ENCODE assay signal across 8 cellular contexts in genomic region chr20:41004561-41005360, GRCh38. TPM values are rescaled to one million over a fixed set of nuclear protein-coding genes. Genes with fewer than 3 reads are reported as not detected.
A peak's percentile ranks its signal among the peaks of the same experiment; 100 is the strongest.
DNase-seq lines count a peak whose midpoint lies in the region; ATAC-seq and TF ChIP-seq lines count a peak whose summit lies in the region.

No MANE protein-coding gene starts in this region.

- no TSS peak for BruUV-seq in HCT116 (replicated peaks; lab: Mats Ljungman, UMichigan)

- no peak overlapping the region for H2AFZ ChIP-seq in HCT116 (ENCODE audit: low read depth, low read length, poor library complexity, severe bottlenecking)

- no peak for TF ChIP-seq RAD21 in HCT116 (IDR thresholded peaks at IDR 0.05; ENCODE audit: low read depth)

- no peak for DNase-seq in HCT116 (ENCODE audit: low read depth, low spot score)
- DNase-seq in SHP77 treated with DMSO at 0.1 percent for 48 hours (lab: John Stamatoyannopoulos, UW), result peak; percentile 9
- no peak for DNase-seq in esophagus squamous epithelium (lab: John Stamatoyannopoulos, UW)
- DNase-seq in skeletal muscle cell (ENCODE audit: low read depth), result peak; percentile 49
- no peak for DNase-seq in GM10266 (ENCODE audit: extremely low spot score)

- peak overlapping the region; percentile 72 for H3K9ac ChIP-seq in HCT116 (ENCODE audit: low read length)

- WGBS in esophagus squamous epithelium, 2 donors, result 40 to 87% methylated on average over 3 to 5 of the region's 8 CpGs

- H3K4me3 ChIP-seq in HCT116 (replicated peaks in 1 of 2; ENCODE audit: low read depth in 1 of 2, low read length in 2 of 2) (peak overlapping the region in 1 of 2 experiments; percentile 49; a peak in 2 of 4 replicates), esophagus squamous epithelium (peak overlapping the region in 1 of 4 donors; percentile 1), skeletal muscle cell (ENCODE audit: low read depth, low read length) (peak overlapping the region; percentile 6)

- H4K20me1 ChIP-seq in HCT116 (ENCODE audit: insufficient read depth), result no peaks in the 10 kb centered on the region

- H3K36me3 ChIP-seq in HCT116 (ENCODE audit: control insufficient read depth in 1 of 2, insufficient read depth in 2 of 2, low read length in 2 of 2) (no peaks in the 10 kb centered on the region), esophagus squamous epithelium (no peaks in the 10 kb centered on the region)

- peak overlapping the region; percentile 78 for H3K4me2 ChIP-seq in HCT116 (ENCODE audit: low read length)

- intact Hi-C loops in HCT116 (cut with micrococcal nuclease), result no loop called here
- intact Hi-C loops in esophagus squamous epithelium (cut with DNase I), result no loop called here

- H3K4me1 ChIP-seq in HCT116 (ENCODE audit: control insufficient read depth in 1 of 2, insufficient read depth in 2 of 2, low read length in 2 of 2), result peaks cover 72 to 89% of the 10 kb centered on the region in 2 experiments
- H3K4me1 ChIP-seq in esophagus squamous epithelium, result peaks cover 39 to 64% (median 41%) of the 10 kb centered on the region in 3 donors

- CTCF ChIA-PET in HCT116 (lab: Charles Lee), result interaction anchor here (2.4 kb wide), 1 partner anchor 14 kb away, joined by 9 read pairs; no protein-coding TSS in a partner anchor

- RAD21 ChIA-PET in HCT116 (lab: Charles Lee; ENCODE audit: low non-redundant PET in 1 of 2, low total read pairs in 2 of 2, uncharacterized antibody in 2 of 2, unreplicated experiment in 2 of 2), result interaction anchor here in 1 of 2 experiments (0.8 kb wide), 1 partner anchor 14 kb away, joined by 3 read pairs; no protein-coding TSS in a partner anchor

- no peaks in the 10 kb centered on the region for H3K9me2 ChIP-seq in HCT116 (ENCODE audit: insufficient read depth)

- POLR2A ChIA-PET in HCT116 (lab: Charles Lee), result interaction anchor here (1.2 to 2.5 kb wide), 2 partner anchors 13 kb away, joined by 5 to 16 read pairs; no protein-coding TSS in a partner anchor

- ATAC-seq in HCT116 (no peak), HG03460 (IDR thresholded peaks at IDR 0.05; ENCODE audit: unreplicated experiment) (no peak), HG03521 (IDR thresholded peaks at IDR 0.05; ENCODE audit: unreplicated experiment) (no peak), GM21360 (IDR thresholded peaks at IDR 0.05; ENCODE audit: unreplicated experiment) (no peak)

- H3K79me2 ChIP-seq in HCT116 (ENCODE audit: insufficient read depth, low read length), result no peaks in the 10 kb centered on the region

- H3K27ac ChIP-seq in HCT116 (ENCODE audit: low read depth, low read length) (peak overlapping the region; percentile 100), esophagus squamous epithelium (peak overlapping the region; percentile 90 to 97 (median 95))

- H3K27me3 ChIP-seq in HCT116 (ENCODE audit: insufficient read depth, low read length), result no peaks in the 10 kb centered on the region
- no peaks in the 10 kb centered on the region for H3K27me3 ChIP-seq in esophagus squamous epithelium

- no peak for TF ChIP-seq CTCF in HCT116 (IDR thresholded peaks at IDR 0.05 in 2 of 3, conservative IDR thresholded peaks at IDR 0.05 in 1 of 3; ENCODE audit: borderline replicate concordance in 1 of 3, insufficient read depth in 1 of 3, low read depth in 2 of 3, low read length in 2 of 3)
- no peak for TF ChIP-seq CTCF in esophagus squamous epithelium (IDR thresholded peaks at IDR 0.05)
- TF ChIP-seq CTCF in GM10266 (IDR thresholded peaks at IDR 0.05; ENCODE audit: control insufficient read depth, insufficient read depth, low read depth, missing control alignments), result no peak

- TF ChIP-seq POLR2A in HCT116 (IDR thresholded peaks at IDR 0.05; ENCODE audit: borderline replicate concordance, extremely low read depth, insufficient read depth, insufficient read length) (peak; percentile 17), esophagus squamous epithelium (IDR thresholded peaks at IDR 0.05) (no peak)

- H3K9me3 ChIP-seq in HCT116 (ENCODE audit: control insufficient read depth in 1 of 2, insufficient read depth in 1 of 2, low read depth in 1 of 2, low read length in 2 of 2) (peaks cover 0 to 10% of the 10 kb centered on the region in 2 experiments; a peak in 1 of 4 replicates), esophagus squamous epithelium (no peaks in the 10 kb centered on the region)

TF ChIP-seq in HCT116, 20 proteins besides CTCF, POLR2A, EP300 and RAD21:
- no peak for TF ChIP-seq FOSL1 (IDR thresholded peaks at IDR 0.05; ENCODE audit: low read depth)
- no peak for TF ChIP-seq ELF1 (IDR thresholded peaks at IDR 0.05; ENCODE audit: borderline replicate concordance, low read depth)
- peak; percentile 49; the same call in 1 of the 2 replicates for TF ChIP-seq POLR2AphosphoS5 (IDR thresholded peaks at IDR 0.05; ENCODE audit: low read depth, low read length)
- no peak for TF ChIP-seq ATF3 (IDR thresholded peaks at IDR 0.05)
- no peak for TF ChIP-seq YY1 (IDR thresholded peaks at IDR 0.05; ENCODE audit: extremely low read depth, insufficient replicate concordance, low read depth, low read length)
- TF ChIP-seq JUND (IDR thresholded peaks at IDR 0.05), result no peak
- no peak for TF ChIP-seq ZNF274 (IDR thresholded peaks at IDR 0.05; ENCODE audit: low read depth, low read length)

RNA-seq across cellular contexts. Expression of gene TOP1, which starts 23.9 kb away (rescaled TPM):
- total RNA-seq in HCT116 (2021; ENCODE audit: unreplicated experiment) (190 TPM), esophagus squamous epithelium (10 to 100 TPM; 23.1 to 49.9 (median 31.6) TPM)
- 78.3 and 101 TPM in 2 replicates for polyA plus RNA-seq in HCT116 (2012)

Comparison
In these comparisons a context has a peak if more than half of its experiments do, and no peak if none do; other contexts are left out.
1. DNase-seq: peak in SHP77 treated with DMSO at 0.1 percent for 48 hours (single experiment) and skeletal muscle cell (single experiment); none in HCT116 (single experiment), esophagus squamous epithelium (single experiment) and GM10266 (single experiment).